ENCODE assay signal across 1 cellular context in genomic region chr20:64082821-64083379, GRCh38.
TF ChIP-seq lines count a peak whose summit lies in the region.

No MANE protein-coding gene starts in this region.

TF ChIP-seq in K562, 482 proteins besides CTCF, POLR2A, EP300 and RAD21:
- TF ChIP-seq ZNF316 (IDR thresholded peaks at IDR 0.05) (no peak), HDAC1 (IDR thresholded peaks at IDR 0.05) (0 out of 4 replicates have a peak, but pooled peaks of 1 of the 2 experiments have one; percentile 6), LARP7 (IDR thresholded peaks at IDR 0.05) (no peak), ZZZ3 (IDR thresholded peaks at IDR 0.05) (no peak), UBTF (IDR thresholded peaks at IDR 0.05; ENCODE audit: borderline replicate concordance in 1 of 2, low read depth in 2 of 2, low read length in 2 of 2) (no peak), SRSF9 (IDR thresholded peaks at IDR 0.05; ENCODE audit: borderline replicate concordance, low read depth, low read length) (no peak), ZNF830 (CRISPR knock-in tag; IDR thresholded peaks at IDR 0.05) (no peak), PPARD (CRISPR knock-in tag; IDR thresholded peaks at IDR 0.05) (no peak), ZNF263 (CRISPR knock-in tag; IDR thresholded peaks at IDR 0.05; ENCODE audit: borderline replicate concordance) (peak; percentile 11; the same call in 1 of the 2 replicates)
